Comparison of ENCODE assay signal across 12 cellular contexts in the genomic region with DNA sequence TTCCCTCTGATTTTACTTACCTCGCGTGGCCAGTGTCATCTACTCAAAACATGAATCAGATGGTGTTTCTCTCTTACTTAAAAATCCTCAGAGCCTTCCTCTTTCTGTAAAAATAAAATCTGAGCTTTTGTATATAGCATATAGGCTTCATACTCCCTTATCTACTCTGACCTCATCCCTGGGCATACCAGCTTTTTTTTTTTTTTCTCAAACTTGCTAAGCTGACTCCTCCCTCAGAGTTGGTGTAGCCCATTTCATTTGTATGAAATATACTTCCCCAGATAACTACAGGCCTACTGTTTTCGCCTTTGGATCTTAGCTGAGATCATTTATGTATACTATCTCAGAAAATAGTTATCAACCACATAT.
DNase-seq lines count a peak whose midpoint lies in the region; ATAC-seq, FAIRE-seq and TF ChIP-seq lines count a peak whose summit lies in the region.
"Had no signal": no experiment of that assay in that cellular context is flagged by ENCODE, and none has a peak within 500 bp of the region (broad histone marks: within the 10 kb centered on the region; RNA-seq: fewer than 3 reads in every experiment).

No MANE protein-coding gene starts in this region.

- no peak for TF ChIP-seq POLR2A in breast epithelium (IDR thresholded peaks at IDR 0.05)

- H3K4me3 Mint-ChIP-seq in CD8-positive, alpha-beta memory T cell, result no peak overlapping the region
- H3K4me3 Mint-ChIP-seq: T-cell had no signal

- no peak for FAIRE-seq in bronchial epithelial cell (lab: Jason Lieb, UNC)

- no peaks in the 10 kb centered on the region for H3K9me3 ChIP-seq in CD8-positive, alpha-beta memory T cell (ENCODE audit: low read length)
- no peaks in the 10 kb centered on the region for H3K9me3 ChIP-seq in breast epithelium

- no peaks in the 10 kb centered on the region for H3K27me3 Mint-ChIP-seq in CD8-positive, alpha-beta memory T cell
- H3K27me3 Mint-ChIP-seq: T-cell had no signal

- CTCF ChIA-PET in CD8-positive, alpha-beta memory T cell (lab: Charles Lee), result no interaction called here

- no peaks in the 10 kb centered on the region for H3K9me3 Mint-ChIP-seq in CD8-positive, alpha-beta memory T cell
- H3K9me3 Mint-ChIP-seq: T-cell had no signal

- intact Hi-C loops in breast epithelium (cut with DNase I; ENCODE audit: low total_unique reads), result no loop called here

- no peaks in the 10 kb centered on the region for H3K36me3 Mint-ChIP-seq in CD8-positive, alpha-beta memory T cell
- H3K36me3 Mint-ChIP-seq: T-cell had no signal

- POLR2A ChIA-PET in CD8-positive, alpha-beta memory T cell (lab: Charles Lee), result no interaction called here

- H3K27ac Mint-ChIP-seq in CD8-positive, alpha-beta memory T cell, result no peak overlapping the region
- H3K27ac Mint-ChIP-seq: T-cell had no signal

- H3K4me3 ChIP-seq in bronchial epithelial cell (ENCODE audit: low read depth, low read length) (no peak overlapping the region), breast epithelium (no peak overlapping the region)
- H3K4me3 ChIP-seq in CD8-positive, alpha-beta memory T cell (ENCODE audit: low read length), result no peak overlapping the region
- H3K4me3 ChIP-seq: BLaER1 treated with 17β-estradiol and CSF1 and Interleukin-3, amounts not matched to agents 10 nM and 100 nM had no signal

- DNase-seq in bronchial epithelial cell (ENCODE audit: low read depth) (peak; percentile 24), breast epithelium (ENCODE audit: low spot score in 2 of 2) (no peak), DMS79 (lab: John Stamatoyannopoulos, UW) (no peak), DMS153 treated with DMSO at 0.1 percent for 48 hours (lab: John Stamatoyannopoulos, UW; ENCODE audit: unreplicated experiment) (no peak)
- no peak for DNase-seq in CD8-positive, alpha-beta memory T cell
- DNase-seq: midbrain, retina, T-cell had no signal

- H3K36me3 ChIP-seq in bronchial epithelial cell (ENCODE audit: control insufficient read depth, insufficient read depth, low read length) (no peaks in the 10 kb centered on the region), breast epithelium (no peaks in the 10 kb centered on the region)
- no peaks in the 10 kb centered on the region for H3K36me3 ChIP-seq in CD8-positive, alpha-beta memory T cell (ENCODE audit: insufficient read depth, low read length)
- H3K36me3 ChIP-seq: BLaER1 treated with 17β-estradiol and CSF1 and Interleukin-3, amounts not matched to agents 10 nM and 100 nM had no signal

- TF ChIP-seq CTCF in bronchial epithelial cell (IDR thresholded peaks at IDR 0.05; ENCODE audit: insufficient read depth, low read length, severe bottlenecking) (no peak), breast epithelium (IDR thresholded peaks at IDR 0.05) (no peak)

- H3K4me1 ChIP-seq in CD8-positive, alpha-beta memory T cell (ENCODE audit: insufficient read depth, low read length), result no peaks in the 10 kb centered on the region
- no peaks in the 10 kb centered on the region for H3K4me1 ChIP-seq in breast epithelium

- no peaks in the 10 kb centered on the region for H3K4me1 Mint-ChIP-seq in CD8-positive, alpha-beta memory T cell
- H3K4me1 Mint-ChIP-seq: T-cell had no signal

- H3K27ac ChIP-seq in CD8-positive, alpha-beta memory T cell (ENCODE audit: low read depth, low read length), result no peak overlapping the region
- no peak overlapping the region for H3K27ac ChIP-seq in breast epithelium
- H3K27ac ChIP-seq: BLaER1 treated with 17β-estradiol and CSF1 and Interleukin-3, amounts not matched to agents 10 nM and 100 nM had no signal

- H3K27me3 ChIP-seq in bronchial epithelial cell (ENCODE audit: control insufficient read depth, insufficient read depth, low read length), result no peaks in the 10 kb centered on the region
- H3K27me3 ChIP-seq in CD8-positive, alpha-beta memory T cell (ENCODE audit: insufficient read depth, low read length, poor library complexity, severe bottlenecking), result no peaks in the 10 kb centered on the region
- no peaks in the 10 kb centered on the region for H3K27me3 ChIP-seq in breast epithelium
- H3K27me3 ChIP-seq: BLaER1 treated with 17β-estradiol and CSF1 and Interleukin-3, amounts not matched to agents 10 nM and 100 nM had no signal

- peak; percentile 41 for ATAC-seq in GM18519 (IDR thresholded peaks at IDR 0.05; ENCODE audit: low FRiP score, unreplicated experiment)
- ATAC-seq in GM21737 (IDR thresholded peaks at IDR 0.05; ENCODE audit: unreplicated experiment), result peak; percentile 20
- peak; percentile 31 for ATAC-seq in HG03460 (IDR thresholded peaks at IDR 0.05; ENCODE audit: unreplicated experiment)
- ATAC-seq: T-cell had no signal
